In the genomic region with DNA sequence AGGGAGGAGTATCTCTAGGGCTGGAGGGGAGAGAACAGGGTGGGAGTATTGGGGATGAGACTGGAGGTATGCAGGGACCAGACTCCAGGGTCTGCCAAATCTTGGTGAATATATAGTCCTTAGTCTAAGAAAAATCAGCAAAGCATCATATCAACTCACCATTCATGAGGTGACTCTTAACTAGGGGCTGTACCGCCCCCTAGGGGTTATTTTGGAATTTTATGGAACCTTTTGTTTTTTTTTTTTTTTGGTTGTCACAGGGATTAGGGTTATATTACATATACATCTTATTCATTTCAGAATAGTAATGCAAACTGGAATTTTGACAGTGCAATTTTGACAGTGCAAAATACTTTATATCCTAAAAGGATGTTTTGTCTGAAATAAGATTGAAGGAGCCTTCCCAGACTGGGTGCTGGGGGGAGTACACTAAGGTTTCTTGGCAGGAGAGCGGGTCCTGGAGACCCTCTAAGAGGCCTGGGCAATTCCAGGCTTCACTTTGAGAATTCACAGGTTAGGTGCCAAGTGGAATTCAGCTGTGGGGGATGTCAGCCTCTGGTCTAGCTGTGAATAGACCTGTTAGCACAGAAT, we compare ENCODE assay signal across 2 cellular contexts.
TF ChIP-seq lines count a peak whose summit lies in the region.

No MANE protein-coding gene starts in this region.

TF ChIP-seq in HCT116, 20 proteins besides CTCF, POLR2A, EP300 and RAD21:
- TF ChIP-seq EGR1 (IDR thresholded peaks at IDR 0.05; ENCODE audit: low read depth) (no peak), TCF7L2 (IDR thresholded peaks at IDR 0.05; ENCODE audit: borderline replicate concordance, extremely low read depth, insufficient read depth, insufficient read length) (no peak), ELF1 (IDR thresholded peaks at IDR 0.05; ENCODE audit: borderline replicate concordance, low read depth) (no peak), EZH2phosphoT487 (IDR thresholded peaks at IDR 0.05; ENCODE audit: borderline replicate concordance) (no peak), JUND (IDR thresholded peaks at IDR 0.05) (no peak), YY1 (IDR thresholded peaks at IDR 0.05; ENCODE audit: extremely low read depth, insufficient replicate concordance, low read depth, low read length) (no peak), SP1 (IDR thresholded peaks at IDR 0.05; ENCODE audit: low read depth) (no peak), FOSL1 (IDR thresholded peaks at IDR 0.05; ENCODE audit: low read depth) (no peak), SRF (IDR thresholded peaks at IDR 0.05; ENCODE audit: low read depth) (no peak), EZH2 (IDR thresholded peaks at IDR 0.05) (no peak), CEBPB (IDR thresholded peaks at IDR 0.05; ENCODE audit: low read depth) (no peak), ZNF274 (IDR thresholded peaks at IDR 0.05; ENCODE audit: low read depth, low read length) (no peak), CBX3 (IDR thresholded peaks at IDR 0.05; ENCODE audit: low read depth) (no peak)
- TF ChIP-seq, protein P1, sequence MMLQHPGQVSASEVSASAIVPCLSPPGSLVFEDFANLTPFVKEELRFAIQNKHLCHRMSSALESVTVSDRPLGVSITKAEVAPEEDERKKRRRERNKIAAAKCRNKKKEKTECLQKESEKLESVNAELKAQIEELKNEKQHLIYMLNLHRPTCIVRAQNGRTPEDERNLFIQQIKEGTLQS (IDR thresholded peaks at IDR 0.05) = no peak
- TF ChIP-seq, protein P2, sequence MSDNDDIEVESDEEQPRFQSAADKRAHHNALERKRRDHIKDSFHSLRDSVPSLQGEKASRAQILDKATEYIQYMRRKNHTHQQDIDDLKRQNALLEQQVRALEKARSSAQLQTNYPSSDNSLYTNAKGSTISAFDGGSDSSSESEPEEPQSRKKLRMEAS (IDR thresholded peaks at IDR 0.05) = no peak
- TF ChIP-seq, protein P3, sequence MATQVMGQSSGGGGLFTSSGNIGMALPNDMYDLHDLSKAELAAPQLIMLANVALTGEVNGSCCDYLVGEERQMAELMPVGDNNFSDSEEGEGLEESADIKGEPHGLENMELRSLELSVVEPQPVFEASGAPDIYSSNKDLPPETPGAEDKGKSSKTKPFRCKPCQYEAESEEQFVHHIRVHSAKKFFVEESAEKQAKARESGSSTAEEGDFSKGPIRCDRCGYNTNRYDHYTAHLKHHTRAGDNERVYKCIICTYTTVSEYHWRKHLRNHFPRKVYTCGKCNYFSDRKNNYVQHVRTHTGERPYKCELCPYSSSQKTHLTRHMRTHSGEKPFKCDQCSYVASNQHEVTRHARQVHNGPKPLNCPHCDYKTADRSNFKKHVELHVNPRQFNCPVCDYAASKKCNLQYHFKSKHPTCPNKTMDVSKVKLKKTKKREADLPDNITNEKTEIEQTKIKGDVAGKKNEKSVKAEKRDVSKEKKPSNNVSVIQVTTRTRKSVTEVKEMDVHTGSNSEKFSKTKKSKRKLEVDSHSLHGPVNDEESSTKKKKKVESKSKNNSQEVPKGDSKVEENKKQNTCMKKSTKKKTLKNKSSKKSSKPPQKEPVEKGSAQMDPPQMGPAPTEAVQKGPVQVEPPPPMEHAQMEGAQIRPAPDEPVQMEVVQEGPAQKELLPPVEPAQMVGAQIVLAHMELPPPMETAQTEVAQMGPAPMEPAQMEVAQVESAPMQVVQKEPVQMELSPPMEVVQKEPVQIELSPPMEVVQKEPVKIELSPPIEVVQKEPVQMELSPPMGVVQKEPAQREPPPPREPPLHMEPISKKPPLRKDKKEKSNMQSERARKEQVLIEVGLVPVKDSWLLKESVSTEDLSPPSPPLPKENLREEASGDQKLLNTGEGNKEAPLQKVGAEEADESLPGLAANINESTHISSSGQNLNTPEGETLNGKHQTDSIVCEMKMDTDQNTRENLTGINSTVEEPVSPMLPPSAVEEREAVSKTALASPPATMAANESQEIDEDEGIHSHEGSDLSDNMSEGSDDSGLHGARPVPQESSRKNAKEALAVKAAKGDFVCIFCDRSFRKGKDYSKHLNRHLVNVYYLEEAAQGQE (IDR thresholded peaks at IDR 0.05; ENCODE audit: low read depth) = no peak

TF ChIP-seq in H1, 55 proteins besides CTCF, POLR2A, EP300 and RAD21:
- TF ChIP-seq RBBP5 (IDR thresholded peaks at IDR 0.05; ENCODE audit: borderline replicate concordance, low read depth, low read length) = no peak
- no peak for TF ChIP-seq RNF2 (IDR thresholded peaks at IDR 0.05; ENCODE audit: borderline replicate concordance, low read depth, low read length, missing control alignments, poor library complexity, severe bottlenecking)
- TF ChIP-seq TAF7 (optimal IDR thresholded peaks at IDR 0.05; ENCODE audit: borderline replicate concordance, low read depth, low read length) = no peak
- TF ChIP-seq NANOG (IDR thresholded peaks at IDR 0.05; ENCODE audit: insufficient read depth, low read depth, low read length, poor library complexity, severe bottlenecking) = no peak
- no peak for TF ChIP-seq PHF8 (conservative IDR thresholded peaks at IDR 0.05; ENCODE audit: low read depth, low read length)
- no peak for TF ChIP-seq HDAC6 (IDR thresholded peaks at IDR 0.05; ENCODE audit: low read depth, low read length)
- no peak for TF ChIP-seq SIN3A (conservative IDR thresholded peaks at IDR 0.05 in 1 of 2, IDR thresholded peaks at IDR 0.05 in 1 of 2; ENCODE audit: low read depth in 1 of 2, low read length in 2 of 2)
- no peak for TF ChIP-seq EZH2 (IDR thresholded peaks at IDR 0.05; ENCODE audit: low read depth, low read length, severe bottlenecking)
- TF ChIP-seq YY1 (IDR thresholded peaks at IDR 0.05; ENCODE audit: low read depth, low read length) = no peak
- TF ChIP-seq POU5F1 (IDR thresholded peaks at IDR 0.05; ENCODE audit: low read depth, low read length) = no peak
- no peak for TF ChIP-seq SP4 (IDR thresholded peaks at IDR 0.05; ENCODE audit: low read length)
- TF ChIP-seq MAFK (IDR thresholded peaks at IDR 0.05; ENCODE audit: low read depth, low read length) = no peak
- no peak for TF ChIP-seq TEAD4 (IDR thresholded peaks at IDR 0.05; ENCODE audit: low read depth, low read length)
- TF ChIP-seq, protein P4, sequence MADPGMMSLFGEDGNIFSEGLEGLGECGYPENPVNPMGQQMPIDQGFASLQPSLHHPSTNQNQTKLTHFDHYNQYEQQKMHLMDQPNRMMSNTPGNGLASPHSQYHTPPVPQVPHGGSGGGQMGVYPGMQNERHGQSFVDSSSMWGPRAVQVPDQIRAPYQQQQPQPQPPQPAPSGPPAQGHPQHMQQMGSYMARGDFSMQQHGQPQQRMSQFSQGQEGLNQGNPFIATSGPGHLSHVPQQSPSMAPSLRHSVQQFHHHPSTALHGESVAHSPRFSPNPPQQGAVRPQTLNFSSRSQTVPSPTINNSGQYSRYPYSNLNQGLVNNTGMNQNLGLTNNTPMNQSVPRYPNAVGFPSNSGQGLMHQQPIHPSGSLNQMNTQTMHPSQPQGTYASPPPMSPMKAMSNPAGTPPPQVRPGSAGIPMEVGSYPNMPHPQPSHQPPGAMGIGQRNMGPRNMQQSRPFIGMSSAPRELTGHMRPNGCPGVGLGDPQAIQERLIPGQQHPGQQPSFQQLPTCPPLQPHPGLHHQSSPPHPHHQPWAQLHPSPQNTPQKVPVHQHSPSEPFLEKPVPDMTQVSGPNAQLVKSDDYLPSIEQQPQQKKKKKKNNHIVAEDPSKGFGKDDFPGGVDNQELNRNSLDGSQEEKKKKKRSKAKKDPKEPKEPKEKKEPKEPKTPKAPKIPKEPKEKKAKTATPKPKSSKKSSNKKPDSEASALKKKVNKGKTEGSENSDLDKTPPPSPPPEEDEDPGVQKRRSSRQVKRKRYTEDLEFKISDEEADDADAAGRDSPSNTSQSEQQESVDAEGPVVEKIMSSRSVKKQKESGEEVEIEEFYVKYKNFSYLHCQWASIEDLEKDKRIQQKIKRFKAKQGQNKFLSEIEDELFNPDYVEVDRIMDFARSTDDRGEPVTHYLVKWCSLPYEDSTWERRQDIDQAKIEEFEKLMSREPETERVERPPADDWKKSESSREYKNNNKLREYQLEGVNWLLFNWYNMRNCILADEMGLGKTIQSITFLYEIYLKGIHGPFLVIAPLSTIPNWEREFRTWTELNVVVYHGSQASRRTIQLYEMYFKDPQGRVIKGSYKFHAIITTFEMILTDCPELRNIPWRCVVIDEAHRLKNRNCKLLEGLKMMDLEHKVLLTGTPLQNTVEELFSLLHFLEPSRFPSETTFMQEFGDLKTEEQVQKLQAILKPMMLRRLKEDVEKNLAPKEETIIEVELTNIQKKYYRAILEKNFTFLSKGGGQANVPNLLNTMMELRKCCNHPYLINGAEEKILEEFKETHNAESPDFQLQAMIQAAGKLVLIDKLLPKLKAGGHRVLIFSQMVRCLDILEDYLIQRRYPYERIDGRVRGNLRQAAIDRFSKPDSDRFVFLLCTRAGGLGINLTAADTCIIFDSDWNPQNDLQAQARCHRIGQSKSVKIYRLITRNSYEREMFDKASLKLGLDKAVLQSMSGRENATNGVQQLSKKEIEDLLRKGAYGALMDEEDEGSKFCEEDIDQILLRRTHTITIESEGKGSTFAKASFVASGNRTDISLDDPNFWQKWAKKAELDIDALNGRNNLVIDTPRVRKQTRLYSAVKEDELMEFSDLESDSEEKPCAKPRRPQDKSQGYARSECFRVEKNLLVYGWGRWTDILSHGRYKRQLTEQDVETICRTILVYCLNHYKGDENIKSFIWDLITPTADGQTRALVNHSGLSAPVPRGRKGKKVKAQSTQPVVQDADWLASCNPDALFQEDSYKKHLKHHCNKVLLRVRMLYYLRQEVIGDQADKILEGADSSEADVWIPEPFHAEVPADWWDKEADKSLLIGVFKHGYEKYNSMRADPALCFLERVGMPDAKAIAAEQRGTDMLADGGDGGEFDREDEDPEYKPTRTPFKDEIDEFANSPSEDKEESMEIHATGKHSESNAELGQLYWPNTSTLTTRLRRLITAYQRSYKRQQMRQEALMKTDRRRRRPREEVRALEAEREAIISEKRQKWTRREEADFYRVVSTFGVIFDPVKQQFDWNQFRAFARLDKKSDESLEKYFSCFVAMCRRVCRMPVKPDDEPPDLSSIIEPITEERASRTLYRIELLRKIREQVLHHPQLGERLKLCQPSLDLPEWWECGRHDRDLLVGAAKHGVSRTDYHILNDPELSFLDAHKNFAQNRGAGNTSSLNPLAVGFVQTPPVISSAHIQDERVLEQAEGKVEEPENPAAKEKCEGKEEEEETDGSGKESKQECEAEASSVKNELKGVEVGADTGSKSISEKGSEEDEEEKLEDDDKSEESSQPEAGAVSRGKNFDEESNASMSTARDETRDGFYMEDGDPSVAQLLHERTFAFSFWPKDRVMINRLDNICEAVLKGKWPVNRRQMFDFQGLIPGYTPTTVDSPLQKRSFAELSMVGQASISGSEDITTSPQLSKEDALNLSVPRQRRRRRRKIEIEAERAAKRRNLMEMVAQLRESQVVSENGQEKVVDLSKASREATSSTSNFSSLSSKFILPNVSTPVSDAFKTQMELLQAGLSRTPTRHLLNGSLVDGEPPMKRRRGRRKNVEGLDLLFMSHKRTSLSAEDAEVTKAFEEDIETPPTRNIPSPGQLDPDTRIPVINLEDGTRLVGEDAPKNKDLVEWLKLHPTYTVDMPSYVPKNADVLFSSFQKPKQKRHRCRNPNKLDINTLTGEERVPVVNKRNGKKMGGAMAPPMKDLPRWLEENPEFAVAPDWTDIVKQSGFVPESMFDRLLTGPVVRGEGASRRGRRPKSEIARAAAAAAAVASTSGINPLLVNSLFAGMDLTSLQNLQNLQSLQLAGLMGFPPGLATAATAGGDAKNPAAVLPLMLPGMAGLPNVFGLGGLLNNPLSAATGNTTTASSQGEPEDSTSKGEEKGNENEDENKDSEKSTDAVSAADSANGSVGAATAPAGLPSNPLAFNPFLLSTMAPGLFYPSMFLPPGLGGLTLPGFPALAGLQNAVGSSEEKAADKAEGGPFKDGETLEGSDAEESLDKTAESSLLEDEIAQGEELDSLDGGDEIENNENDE (IDR thresholded peaks at IDR 0.05; ENCODE audit: insufficient replicate concordance, low read length) = no peak
